10 cellular contexts compared by ENCODE assay signal in genomic region chr4:155952546-155952945, GRCh38. TPM values are rescaled to one million over a fixed set of nuclear protein-coding genes. Genes with fewer than 3 reads are reported as not detected.
DNase-seq lines count a peak whose midpoint lies in the region; ATAC-seq and TF ChIP-seq lines count a peak whose summit lies in the region.
"Had no signal": no experiment of that assay in that cellular context is flagged by ENCODE, and none has a peak within 500 bp of the region (broad histone marks: within the 10 kb centered on the region; RNA-seq: fewer than 3 reads in every experiment).

No MANE protein-coding gene starts in this region.

- H3K4me1 ChIP-seq in spleen: peaks cover 7 to 24% (median 17%) of the 10 kb centered on the region in 6 donors

- H3K4me3 ChIP-seq in GM12865 (ENCODE audit: low read depth, low read length) (peak overlapping the region; percentile 97; the same call in 1 of the 2 replicates), spleen (peak overlapping the region in 5 of 8 donors; percentile 63 to 80 (median 65))

- no peak for DNase-seq in GM12865 (ENCODE audit: low read depth)
- DNase-seq in glutamatergic neuron: no peak
- DNase-seq in spleen: no peak
- no peak for DNase-seq in effector CD4-positive, alpha-beta T cell
- no peak for DNase-seq in sciatic nerve (ENCODE audit: low spot score)
- DNase-seq in erythroblast (lab: John Stamatoyannopoulos, UW): no peak
- no peak for DNase-seq in activated CD4-positive, alpha-beta T cell treated with anti-CD3 and anti-CD28 coated beads, Interleukin-2, amount 50 U/mL, for 4 hours

- 55 to 73% (median 66%) methylated on average over 4 of the region's 4 CpGs for WGBS in spleen, 5 donors

- ATAC-seq in sciatic nerve: no peak

- peaks cover 28% of the 10 kb centered on the region for H3K4me1 Mint-ChIP-seq in activated naive CD8-positive, alpha-beta T cell (ENCODE audit: low read depth)
- H3K4me1 Mint-ChIP-seq in glutamatergic neuron (ENCODE audit: low read depth, unreplicated experiment): peaks cover 44% of the 10 kb centered on the region

- H3K27ac ChIP-seq in spleen: peak overlapping the region in 6 of 8 donors; percentile 96 to 99 (median 97)

- peak overlapping the region; percentile 69 for H3K4me3 Mint-ChIP-seq in activated naive CD8-positive, alpha-beta T cell
- peak overlapping the region; percentile 66 for H3K4me3 Mint-ChIP-seq in glutamatergic neuron (ENCODE audit: unreplicated experiment)

- H3K9me3 ChIP-seq in spleen: no peaks in the 10 kb centered on the region
- H3K9me3 ChIP-seq: Peyer's patch had no signal

- peak overlapping the region; percentile 77 for H3K27ac Mint-ChIP-seq in activated naive CD8-positive, alpha-beta T cell
- peak overlapping the region; percentile 75 for H3K27ac Mint-ChIP-seq in glutamatergic neuron (ENCODE audit: unreplicated experiment)

- no peak for TF ChIP-seq POLR2A in spleen (IDR thresholded peaks at IDR 0.05)
- no peak for TF ChIP-seq POLR2A in erythroblast (IDR thresholded peaks at IDR 0.05; ENCODE audit: low read length)

- no peaks in the 10 kb centered on the region for H3K36me3 Mint-ChIP-seq in activated naive CD8-positive, alpha-beta T cell
- H3K36me3 Mint-ChIP-seq in glutamatergic neuron (ENCODE audit: unreplicated experiment): no peaks in the 10 kb centered on the region

- no peaks in the 10 kb centered on the region for H3K9me3 Mint-ChIP-seq in activated naive CD8-positive, alpha-beta T cell (ENCODE audit: low read depth)
- H3K9me3 Mint-ChIP-seq in glutamatergic neuron (ENCODE audit: unreplicated experiment): peaks cover 8% of the 10 kb centered on the region

- no peaks in the 10 kb centered on the region for H3K27me3 ChIP-seq in spleen (replicated peaks in 1 of 7)
- H3K27me3 ChIP-seq: Peyer's patch had no signal

- no peaks in the 10 kb centered on the region for H3K36me3 ChIP-seq in spleen
- H3K36me3 ChIP-seq: Peyer's patch had no signal

- intact Hi-C loops in spleen (cut with DNase I; ENCODE audit: low total_unique reads): no loop called here
- intact Hi-C loops in sciatic nerve (cut with DNase I): no loop called here

- no peaks in the 10 kb centered on the region for H3K27me3 Mint-ChIP-seq in activated naive CD8-positive, alpha-beta T cell
- H3K27me3 Mint-ChIP-seq in glutamatergic neuron (ENCODE audit: unreplicated experiment): peaks cover 12% of the 10 kb centered on the region

- no peak for TF ChIP-seq CTCF in GM12865 (IDR thresholded peaks at IDR 0.05; ENCODE audit: insufficient read depth, low read depth, low read length, missing control alignments)
- TF ChIP-seq CTCF in glutamatergic neuron (IDR thresholded peaks at IDR 0.05; ENCODE audit: partially characterized antibody, unreplicated experiment): no peak
- no peak for TF ChIP-seq CTCF in spleen (IDR thresholded peaks at IDR 0.05 in 8 of 11, conservative IDR thresholded peaks at IDR 0.05 in 3 of 11)

RNA-seq across cellular contexts. Expression of gene CTSO, which starts 1.1 kb away (rescaled TPM):
- total RNA-seq in glutamatergic neuron (ENCODE audit: unreplicated experiment) (2.2 TPM), spleen (10 to 100 TPM; 24.5 to 48.7 (median 34.0) TPM), sciatic nerve (25.9 TPM)
- polyA plus RNA-seq in spleen: 10 to 100 TPM in 1 of 3 donors, 1 to 10 TPM in 2; 8.0 to 13.4 (median 9.7) TPM

RNA-seq across cellular contexts. Expression of gene TDO2, which starts 49.0 kb away (rescaled TPM):
- total RNA-seq in glutamatergic neuron (ENCODE audit: unreplicated experiment) (0.32 TPM), spleen (1 to 10 TPM in 6 of 7 donors, under 1 TPM in 1; 0.39 to 3.6 (median 2.4) TPM), sciatic nerve (not detected)
- 1 to 10 TPM in 1 of 3 donors, under 1 TPM in 2; 0.37 to 2.3 (median 0.74) TPM for polyA plus RNA-seq in spleen
- total RNA-seq: endodermal cell had no signal
